ENCODE assay signal across 13 cellular contexts in the genomic region with DNA sequence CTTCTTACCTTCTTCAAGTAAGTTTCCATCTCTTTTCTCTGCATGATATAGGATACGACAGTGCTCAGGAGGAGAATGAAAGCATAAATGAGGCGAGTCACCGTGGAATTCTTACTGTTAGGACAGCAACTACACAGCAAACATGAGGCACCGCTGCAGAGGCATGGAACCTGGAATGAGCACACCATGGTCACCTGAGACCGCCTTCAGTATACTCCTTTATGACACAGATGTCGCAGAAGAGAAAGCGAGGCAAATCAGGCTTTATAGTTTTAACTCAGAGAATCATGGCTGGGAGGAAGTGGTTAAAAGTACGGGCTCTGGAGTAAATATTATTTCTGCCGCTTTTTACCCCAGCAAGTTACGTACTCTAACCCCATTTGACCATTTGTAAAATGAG.
"Had no signal": no experiment of that assay in that cellular context is flagged by ENCODE, and none has a peak within 500 bp of the region (broad histone marks: within the 10 kb centered on the region; RNA-seq: fewer than 3 reads in every experiment).

No MANE protein-coding gene starts in this region.

- H3K27me3 ChIP-seq: right atrium auricular region, transverse colon had no signal

- H3K4me3 ChIP-seq: right atrium auricular region, skin epidermis, transverse colon had no signal

- DNase-seq: activated B cell treated with CpG ODN at 0.5 μM for 24 hours; activated CD4-positive, alpha-beta T cell treated with anti-CD3 and anti-CD28 coated beads, Interleukin-2, amount 50 U/mL, for 4 hours; activated CD8-positive, alpha-beta memory T cell treated with anti-CD3 and anti-CD28 coated beads, Interleukin-2, amount 50 U/mL, for 4 hours; activated gamma-delta T cell treated with Interleukin-2 at 50 U/mL for 16 hours; amniotic stem cell; hippocampal formation; posterior cingulate gyrus; T-helper 2 cell; transverse colon had no signal

- H3K9me3 Mint-ChIP-seq: activated B cell treated with CpG ODN at 0.5 μM for 24 hours, brain, mesothelial cell of epicardium had no signal

- H3K27me3 Mint-ChIP-seq: activated B cell treated with CpG ODN at 0.5 μM for 24 hours, brain had no signal

- H3K9me3 ChIP-seq: right atrium auricular region, transverse colon had no signal

- H3K27ac Mint-ChIP-seq: activated B cell treated with CpG ODN at 0.5 μM for 24 hours, mesothelial cell of epicardium had no signal

- H3K4me3 Mint-ChIP-seq: activated B cell treated with CpG ODN at 0.5 μM for 24 hours, brain, mesothelial cell of epicardium had no signal
